ENCODE assay signal across 1 cellular context in genomic region chr19:6475321-6476108, GRCh38.
TF ChIP-seq lines count a peak whose summit lies in the region.

No MANE protein-coding gene starts in this region.

TF ChIP-seq in SK-N-SH, 30 proteins besides CTCF, POLR2A, EP300 and RAD21:
- TF ChIP-seq CHD2 (IDR thresholded peaks at IDR 0.05; ENCODE audit: low read length, partially characterized antibody) (no peak), FOXJ3 (CRISPR knock-in tag; IDR thresholded peaks at IDR 0.05) (no peak), RFX5 (IDR thresholded peaks at IDR 0.05; ENCODE audit: low read length) (no peak), FOSL2 (IDR thresholded peaks at IDR 0.05; ENCODE audit: borderline replicate concordance, low read depth) (no peak), YY1 (IDR thresholded peaks at IDR 0.05; ENCODE audit: low read depth) (no peak), PBX3 (IDR thresholded peaks at IDR 0.05) (no peak), MEF2A (IDR thresholded peaks at IDR 0.05; ENCODE audit: borderline replicate concordance, low read depth) (no peak), EZH2phosphoT487 (IDR thresholded peaks at IDR 0.05; ENCODE audit: borderline replicate concordance, low read depth) (no peak), FOXM1 (IDR thresholded peaks at IDR 0.05; ENCODE audit: low read depth) (no peak), TEAD4 (IDR thresholded peaks at IDR 0.05; ENCODE audit: borderline replicate concordance, insufficient read depth) (no peak), RXRA (IDR thresholded peaks at IDR 0.05; ENCODE audit: borderline replicate concordance, low read depth) (no peak)
- TF ChIP-seq, protein P1, sequence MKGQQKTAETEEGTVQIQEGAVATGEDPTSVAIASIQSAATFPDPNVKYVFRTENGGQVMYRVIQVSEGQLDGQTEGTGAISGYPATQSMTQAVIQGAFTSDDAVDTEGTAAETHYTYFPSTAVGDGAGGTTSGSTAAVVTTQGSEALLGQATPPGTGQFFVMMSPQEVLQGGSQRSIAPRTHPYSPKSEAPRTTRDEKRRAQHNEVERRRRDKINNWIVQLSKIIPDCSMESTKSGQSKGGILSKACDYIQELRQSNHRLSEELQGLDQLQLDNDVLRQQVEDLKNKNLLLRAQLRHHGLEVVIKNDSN (IDR thresholded peaks at IDR 0.05; ENCODE audit: borderline replicate concordance, low read depth) = no peak
